ENCODE assay signal across 8 cellular contexts in the genomic region with DNA sequence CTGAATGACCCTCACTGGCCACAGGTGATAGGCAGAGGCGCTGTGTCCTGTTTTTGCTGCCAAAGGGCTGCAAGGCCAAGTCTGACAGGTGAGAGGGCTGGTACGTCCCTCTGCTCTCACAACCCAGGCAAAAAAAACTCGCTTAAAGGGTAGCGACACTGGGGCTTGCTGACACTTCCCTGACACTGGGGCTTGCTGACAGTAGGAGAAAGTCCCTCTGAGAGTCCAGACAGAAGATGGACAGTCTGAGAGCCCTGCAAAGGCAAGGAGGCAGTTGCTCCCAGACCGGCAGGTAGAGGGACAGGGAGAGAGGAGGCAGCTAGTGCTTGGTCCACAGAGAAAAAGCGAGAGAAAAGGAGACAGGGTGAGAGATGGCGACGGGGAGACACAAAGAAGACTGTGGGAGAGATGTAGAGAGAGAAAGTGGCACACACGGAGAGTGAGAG. TPM values are rescaled to one million over a fixed set of nuclear protein-coding genes. Genes with fewer than 3 reads are reported as not detected.
DNase-seq lines count a peak whose midpoint lies in the region; ATAC-seq and TF ChIP-seq lines count a peak whose summit lies in the region.

No MANE protein-coding gene starts in this region.

- WGBS in stomach, 5 donors, result 6 to 19% (median 10%) methylated on average over 9 of the region's 9 CpGs

- no peaks in the 10 kb centered on the region for H3K9me3 ChIP-seq in stomach

- TF ChIP-seq POLR2A in stomach (IDR thresholded peaks at IDR 0.05), result no peak

- peaks cover 79% of the 10 kb centered on the region for H3K4me1 Mint-ChIP-seq in brain

- no peak for ATAC-seq in HG03175 (IDR thresholded peaks at IDR 0.05; ENCODE audit: unreplicated experiment)

- H3K4me3 ChIP-seq in stomach, result peak overlapping the region; percentile 61 to 84 (median 80)

- H3K27me3 Mint-ChIP-seq in brain, result peaks cover 26% of the 10 kb centered on the region

- peak overlapping the region; percentile 79 to 95 (median 87) for H3K27ac Mint-ChIP-seq in brain

- no peak for TF ChIP-seq EP300 in stomach (IDR thresholded peaks at IDR 0.05)

- no peaks in the 10 kb centered on the region for H3K9me3 Mint-ChIP-seq in brain

- H3K36me3 Mint-ChIP-seq in brain, result no peaks in the 10 kb centered on the region

- TF ChIP-seq CTCF in brain (conservative IDR thresholded peaks at IDR 0.05), result no peak
- no peak for TF ChIP-seq CTCF in stomach (IDR thresholded peaks at IDR 0.05)

- H3K27me3 ChIP-seq in stomach, result no peaks in the 10 kb centered on the region

- intact Hi-C loops in stomach (cut with DNase I; ENCODE audit: low total_unique reads), result loop anchor here (5.0 kb wide), 2 partner anchors 99 to 186 kb away; no protein-coding TSS in a partner anchor

- peak overlapping the region; percentile 78 to 84 (median 82) for H3K27ac ChIP-seq in stomach

- peaks cover 50 to 70% (median 57%) of the 10 kb centered on the region in 4 donors for H3K4me1 ChIP-seq in stomach

- DNase-seq in NCI-H526 (lab: John Stamatoyannopoulos, UW), result peak; percentile 10 to 31
- no peak for DNase-seq in NCI-H526 treated with DMSO at 0.1 percent for 48 hours (lab: John Stamatoyannopoulos, UW)
- peak; percentile 2 for DNase-seq in NAMALWA (ENCODE audit: low spot score)
- peak; percentile 14 for DNase-seq in kidney tubule cell (ENCODE audit: low spot score)
- DNase-seq in stomach, result no peak
- no peak for DNase-seq in midbrain (lab: John Stamatoyannopoulos, UW)

- no peaks in the 10 kb centered on the region for H3K36me3 ChIP-seq in stomach

- peak overlapping the region; percentile 92 to 97 (median 95) for H3K4me3 Mint-ChIP-seq in brain

RNA-seq across cellular contexts. Expression of a gene that starts 0.6 kb away (rescaled TPM):
- polyA plus RNA-seq in brain (ENCODE audit: insufficient read depth, low read depth, low replicate concordance), result 7.3 TPM
- 10 to 100 TPM in 4 of 5 donors, 1 to 10 TPM in 1; 6.2 to 23.8 (median 17.5) TPM for total RNA-seq in stomach
- 10 to 100 TPM in 1 of 3 donors, 1 to 10 TPM in 2; 8.2 to 12.7 (median 9.2) TPM for polyA plus RNA-seq in stomach

Comparison
In these comparisons a context has a peak if more than half of its experiments do, and no peak if none do; other contexts are left out.
1. DNase-seq: peak in NCI-H526 (2 of 2), NAMALWA (single experiment) and kidney tubule cell (single experiment); none in NCI-H526 treated with DMSO at 0.1 percent for 48 hours (single experiment), stomach (single experiment) and midbrain (single experiment).